ENCODE assay signal across 9 cellular contexts in genomic region chr13:98565726-98566577, GRCh38. TPM values are rescaled to one million over a fixed set of nuclear protein-coding genes. Genes with fewer than 3 reads are reported as not detected.
DNase-seq lines count a peak whose midpoint lies in the region; ATAC-seq lines count a peak whose summit lies in the region.
"Had no signal": no experiment of that assay in that cellular context is flagged by ENCODE, and none has a peak within 500 bp of the region (broad histone marks: within the 10 kb centered on the region; RNA-seq: fewer than 3 reads in every experiment).

No MANE protein-coding gene starts in this region.

- DNase-seq in stimulated activated naive CD8-positive, alpha-beta T cell treated with anti-CD3 and anti-CD28 coated beads, Interleukin-15, Interleukin-2, amounts not matched to agents 100 U/mL and 50 U/mL, for 24 hours: no peak
- DNase-seq in dermis blood vessel endothelial cell (peak; percentile 78), mucosa of gallbladder (ENCODE audit: low spot score) (peak; percentile 49), putamen (ENCODE audit: low spot score) (no peak)
- DNase-seq: SW 1271 had no signal

- peak overlapping the region; percentile 27 for H3K4me3 Mint-ChIP-seq in stimulated activated naive CD8-positive, alpha-beta T cell treated with anti-CD3 and anti-CD28 coated beads, Interleukin-15, Interleukin-2, amounts not matched to agents 100 ng/mL and 50 ng/mL, for 24 hours

- H3K9me3 Mint-ChIP-seq in stimulated activated naive CD8-positive, alpha-beta T cell treated with anti-CD3 and anti-CD28 coated beads, Interleukin-15, Interleukin-2, amounts not matched to agents 100 ng/mL and 50 ng/mL, for 24 hours: peaks cover 4% of the 10 kb centered on the region

- peaks cover 35% of the 10 kb centered on the region for H3K36me3 Mint-ChIP-seq in stimulated activated naive CD8-positive, alpha-beta T cell treated with anti-CD3 and anti-CD28 coated beads, Interleukin-15, Interleukin-2, amounts not matched to agents 100 ng/mL and 50 ng/mL, for 24 hours (ENCODE audit: low read depth)

- ATAC-seq in stimulated activated naive CD8-positive, alpha-beta T cell treated with anti-CD3 and anti-CD28 coated beads, Interleukin-15, Interleukin-2, amounts not matched to agents 100 U/mL and 50 U/mL, for 24 hours: no peak
- no peak for ATAC-seq in HG03135 (IDR thresholded peaks at IDR 0.05; ENCODE audit: unreplicated experiment)
- ATAC-seq in HG02759 (IDR thresholded peaks at IDR 0.05; ENCODE audit: unreplicated experiment): no peak
- ATAC-seq in HG02610 (IDR thresholded peaks at IDR 0.05; ENCODE audit: unreplicated experiment): no peak

- no peaks in the 10 kb centered on the region for H3K27me3 Mint-ChIP-seq in stimulated activated naive CD8-positive, alpha-beta T cell treated with anti-CD3 and anti-CD28 coated beads, Interleukin-15, Interleukin-2, amounts not matched to agents 100 ng/mL and 50 ng/mL, for 24 hours

- H3K4me1 Mint-ChIP-seq in stimulated activated naive CD8-positive, alpha-beta T cell treated with anti-CD3 and anti-CD28 coated beads, Interleukin-15, Interleukin-2, amounts not matched to agents 100 ng/mL and 50 ng/mL, for 24 hours (ENCODE audit: low read depth): peaks cover 97% of the 10 kb centered on the region

- H3K27ac Mint-ChIP-seq in stimulated activated naive CD8-positive, alpha-beta T cell treated with anti-CD3 and anti-CD28 coated beads, Interleukin-15, Interleukin-2, amounts not matched to agents 100 ng/mL and 50 ng/mL, for 24 hours: peak overlapping the region; percentile 73

RNA-seq across cellular contexts. Expression of gene STK24, which starts 11.0 kb away (rescaled TPM):
- total RNA-seq in dermis blood vessel endothelial cell (40.8 and 69.6 TPM in 2 replicates), mucosa of gallbladder (113 TPM)

Comparison
In these comparisons a context has a peak if more than half of its experiments do, and no peak if none do; other contexts are left out.
1. DNase-seq: peak in dermis blood vessel endothelial cell (single experiment) and mucosa of gallbladder (single experiment); none in stimulated activated naive CD8-positive, alpha-beta T cell treated with anti-CD3 and anti-CD28 coated beads, Interleukin-15, Interleukin-2, amounts not matched to agents 100 U/mL and 50 U/mL, for 24 hours (single experiment) and putamen (single experiment).